In genomic region chrX:12985336-12985735, GRCh38 we compare ENCODE assay signal across 12 cellular contexts. TPM values are rescaled to one million over a fixed set of nuclear protein-coding genes. Genes with fewer than 3 reads are reported as not detected.
DNase-seq lines count a peak whose midpoint lies in the region; ATAC-seq, FAIRE-seq and TF ChIP-seq lines count a peak whose summit lies in the region.
"Had no signal": no experiment of that assay in that cellular context is flagged by ENCODE, and none has a peak within 500 bp of the region (broad histone marks: within the 10 kb centered on the region; RNA-seq: fewer than 3 reads in every experiment).

No MANE protein-coding gene starts in this region.

- H2BK120ac ChIP-seq in H9 (ENCODE audit: low read depth, low read length, poor library complexity, severe bottlenecking): no peak overlapping the region

- peak overlapping the region; percentile 71 for H3K27ac ChIP-seq in CD4-positive, CD25-positive, alpha-beta regulatory T cell (ENCODE audit: insufficient read depth, low read length, poor library complexity, severe bottlenecking)
- H3K27ac ChIP-seq in RWPE2 (ENCODE audit: poor library complexity, severe bottlenecking) (peak overlapping the region; percentile 81), keratinocyte (ENCODE audit: control insufficient read depth, insufficient read depth, low read length) (peak overlapping the region; percentile 72), H9 (ENCODE audit: insufficient read length, low read depth, low read length) (no peak overlapping the region)

- H3K36me3 Mint-ChIP-seq in CD4-positive, CD25-positive, alpha-beta regulatory T cell: no peaks in the 10 kb centered on the region
- peaks cover 9 to 15% (median 14%) of the 10 kb centered on the region in 3 experiments for H3K36me3 Mint-ChIP-seq in H9 (ENCODE audit: insufficient read depth in 1 of 3, low read depth in 3 of 3)

- H2BK12ac ChIP-seq in H9 (ENCODE audit: insufficient read length, low read depth, low read length): no peak overlapping the region

- H3K56ac ChIP-seq in H9 (ENCODE audit: insufficient read length, low read depth, low read length): no peak overlapping the region

- H3K79me2 ChIP-seq in keratinocyte (ENCODE audit: control insufficient read depth, insufficient read depth, low read length): no peaks in the 10 kb centered on the region
- no peaks in the 10 kb centered on the region for H3K79me2 ChIP-seq in H9 (ENCODE audit: insufficient read depth, low read length)

- WGBS in H9 (ENCODE audit: extremely low coverage, insufficient read length, low lambda C conversion rate): no CpG with 5 or more reads among the region's 1 CpG

- H3K27me3 Mint-ChIP-seq in CD4-positive, CD25-positive, alpha-beta regulatory T cell: no peaks in the 10 kb centered on the region
- no peaks in the 10 kb centered on the region; the same call in 1 of the 2 replicates for H3K27me3 Mint-ChIP-seq in H9 (ENCODE audit: low read depth)

- H4K20me1 ChIP-seq in keratinocyte (ENCODE audit: control insufficient read depth, extremely low read depth, insufficient read depth, low read length) (no peaks in the 10 kb centered on the region), H9 (ENCODE audit: control insufficient read depth, insufficient read depth, insufficient read length) (no peaks in the 10 kb centered on the region)

- no peak for ATAC-seq in CD4-positive, CD25-positive, alpha-beta regulatory T cell (ENCODE audit: low read depth in 2 of 2)
- ATAC-seq in GM19395 (IDR thresholded peaks at IDR 0.05; ENCODE audit: unreplicated experiment) (peak; percentile 3), RWPE2 (ENCODE audit: low read depth) (no peak)
- ATAC-seq: Right ventricle myocardium inferior had no signal

- no peaks in the 10 kb centered on the region for H3K23me2 ChIP-seq in H9 (ENCODE audit: insufficient read length, low read depth, low read length, poor library complexity, severe bottlenecking)

- no peak overlapping the region for H2BK15ac ChIP-seq in H9 (ENCODE audit: low read depth, low read length)

- H2BK20ac ChIP-seq in H9 (ENCODE audit: low read depth, low read length, poor library complexity, severe bottlenecking): no peak overlapping the region

- no peaks in the 10 kb centered on the region for H3K79me1 ChIP-seq in H9 (ENCODE audit: insufficient read depth, low read depth, low read length, poor library complexity, severe bottlenecking)

- H4K91ac ChIP-seq in H9 (ENCODE audit: insufficient read length, low read depth, low read length): no peak overlapping the region

- H3K9me1 ChIP-seq in keratinocyte (ENCODE audit: control insufficient read depth, extremely low read depth, insufficient read depth, low read length): no peaks in the 10 kb centered on the region

- no peak overlapping the region for H2AFZ ChIP-seq in keratinocyte (ENCODE audit: control insufficient read depth, low read length)
- no peak overlapping the region for H2AFZ ChIP-seq in H9 (ENCODE audit: low read length)

- peak overlapping the region; percentile 70 for H3K4me2 ChIP-seq in keratinocyte (ENCODE audit: control insufficient read depth, extremely low read depth, insufficient read depth, low read depth, low read length)
- H3K4me2 ChIP-seq in H9 (ENCODE audit: insufficient read depth, insufficient read length, low read length): no peak overlapping the region

- no peaks in the 10 kb centered on the region for H3K27me3 ChIP-seq in CD4-positive, CD25-positive, alpha-beta regulatory T cell (ENCODE audit: control insufficient read depth, insufficient read depth, low read length)
- H3K27me3 ChIP-seq in RWPE2 (ENCODE audit: insufficient read depth, poor library complexity, severe bottlenecking): no peaks in the 10 kb centered on the region
- H3K27me3 ChIP-seq in keratinocyte (ENCODE audit: control insufficient read depth, extremely low read depth, insufficient read depth, low read length): no peaks in the 10 kb centered on the region
- no peaks in the 10 kb centered on the region for H3K27me3 ChIP-seq in H9 (ENCODE audit: insufficient read depth, low read length)
- H3K27me3 ChIP-seq: sigmoid colon had no signal

- H4K8ac ChIP-seq in H9 (replicated peaks; ENCODE audit: insufficient read length, low read depth, low read length): no peak overlapping the region

- H3K36me3 ChIP-seq in CD4-positive, CD25-positive, alpha-beta regulatory T cell (ENCODE audit: control insufficient read depth, insufficient read depth, low read length): no peaks in the 10 kb centered on the region
- H3K36me3 ChIP-seq in RWPE2 (ENCODE audit: low read depth): no peaks in the 10 kb centered on the region
- H3K36me3 ChIP-seq in keratinocyte (ENCODE audit: control insufficient read depth in 2 of 2, extremely low read depth in 1 of 2, insufficient read depth in 2 of 2, low read length in 2 of 2): no peaks in the 10 kb centered on the region
- H3K36me3 ChIP-seq: sigmoid colon had no signal

- dilution Hi-C loops in keratinocyte (cut with MboI; ENCODE audit: extremely low pct_ligation_motif_present, low sequenced_read_pairs): no loop called here

- H3K27ac Mint-ChIP-seq in CD4-positive, CD25-positive, alpha-beta regulatory T cell: peak overlapping the region; percentile 95 to 99 (median 96)
- H3K27ac Mint-ChIP-seq in H9: no peak overlapping the region

- no peak for FAIRE-seq in keratinocyte (lab: Jason Lieb, UNC)
- FAIRE-seq in RCC 7860 (lab: Jason Lieb, UNC): no peak

- TF ChIP-seq CTCF in RWPE2 (IDR thresholded peaks at IDR 0.05; ENCODE audit: poor library complexity, severe bottlenecking): no peak
- no peak for TF ChIP-seq CTCF in keratinocyte (optimal IDR thresholded peaks at IDR 0.05 in 1 of 3, IDR thresholded peaks at IDR 0.05 in 1 of 3, conservative IDR thresholded peaks at IDR 0.05 in 1 of 3; ENCODE audit: extremely low read depth in 1 of 3, insufficient read depth in 2 of 3, low read length in 3 of 3)
- TF ChIP-seq CTCF in H9 (conservative IDR thresholded peaks at IDR 0.05): no peak

- no peak overlapping the region for H3K4ac ChIP-seq in H9 (ENCODE audit: low read depth, low read length)

- peak overlapping the region; percentile 0 to 75 (median 60) for H3K4me3 Mint-ChIP-seq in CD4-positive, CD25-positive, alpha-beta regulatory T cell
- no peak overlapping the region for H3K4me3 Mint-ChIP-seq in H9

- H3K9ac ChIP-seq in keratinocyte (ENCODE audit: control insufficient read depth, extremely low read depth, insufficient read depth, low read length): peak overlapping the region; percentile 56
- H3K9ac ChIP-seq in H9 (ENCODE audit: extremely low read depth, insufficient read length, low read length): no peak overlapping the region

- DNase-seq in CD4-positive, CD25-positive, alpha-beta regulatory T cell: no peak
- DNase-seq in RWPE2 (ENCODE audit: low spot score) (no peak), keratinocyte (ENCODE audit: low read depth, low spot score) (no peak), RCC 7860 (ENCODE audit: low spot score) (no peak), NCI-H2029 treated with DMSO at 0.1 percent for 48 hours (lab: John Stamatoyannopoulos, UW) (no peak), DMS 273 treated with DMSO at 0.1 percent for 48 hours (lab: John Stamatoyannopoulos, UW) (no peak), H9 (no peak)
- DNase-seq: NCI-H2029, sigmoid colon had no signal

- H3K4me1 Mint-ChIP-seq in CD4-positive, CD25-positive, alpha-beta regulatory T cell: peaks cover 17 to 76% (median 39%) of the 10 kb centered on the region in 4 donors
- peaks cover 3 to 7% of the 10 kb centered on the region in 2 experiments; a peak in 3 of 4 replicates for H3K4me1 Mint-ChIP-seq in H9

- no peak overlapping the region for H3K14ac ChIP-seq in H9 (ENCODE audit: insufficient read depth, low read length)

- no peak overlapping the region for H2AK5ac ChIP-seq in H9 (ENCODE audit: insufficient read length, low read length)

- H3K18ac ChIP-seq in H9 (ENCODE audit: insufficient read length, low read depth, low read length): no peak overlapping the region

- no peaks in the 10 kb centered on the region for H3K9me3 Mint-ChIP-seq in CD4-positive, CD25-positive, alpha-beta regulatory T cell
- peaks cover 68 to 74% of the 10 kb centered on the region in 2 experiments for H3K9me3 Mint-ChIP-seq in H9

- H4K5ac ChIP-seq in H9 (ENCODE audit: insufficient read length, low read depth, low read length): no peak overlapping the region

- H3K23ac ChIP-seq in H9 (ENCODE audit: insufficient read length, low read depth, low read length): no peak overlapping the region

- peaks cover 59% of the 10 kb centered on the region for H3K4me1 ChIP-seq in CD4-positive, CD25-positive, alpha-beta regulatory T cell (ENCODE audit: control insufficient read depth, insufficient read depth, low read length, poor library complexity, severe bottlenecking)
- H3K4me1 ChIP-seq in RWPE2 (ENCODE audit: insufficient read depth, poor library complexity, severe bottlenecking) (peaks cover 30% of the 10 kb centered on the region), keratinocyte (ENCODE audit: control insufficient read depth, extremely low read depth, insufficient read depth, low read length) (peaks cover 19% of the 10 kb centered on the region), H9 (ENCODE audit: insufficient read depth, low read length) (peaks cover 3% of the 10 kb centered on the region; the same call in 1 of the 2 replicates)

- H3T11ph ChIP-seq in H9 (ENCODE audit: low read length): no peak overlapping the region

- H3K4me3 ChIP-seq in CD4-positive, CD25-positive, alpha-beta regulatory T cell (ENCODE audit: low read depth, low read length): peak overlapping the region; percentile 69
- H3K4me3 ChIP-seq in RWPE2 (ENCODE audit: severe bottlenecking) (no peak overlapping the region), keratinocyte (ENCODE audit: control insufficient read depth in 2 of 3, extremely low read depth in 1 of 3, insufficient read depth in 2 of 3, low read depth in 1 of 3, low read length in 3 of 3) (peak overlapping the region in 1 of 3 experiments; percentile 29)
- H3K4me3 ChIP-seq: sigmoid colon had no signal

- no peaks in the 10 kb centered on the region for H3K9me3 ChIP-seq in CD4-positive, CD25-positive, alpha-beta regulatory T cell (ENCODE audit: control insufficient read depth in 2 of 2, low read length in 2 of 2)
- H3K9me3 ChIP-seq in RWPE2 (ENCODE audit: severe bottlenecking) (no peaks in the 10 kb centered on the region), keratinocyte (ENCODE audit: control insufficient read depth, low read depth, low read length) (no peaks in the 10 kb centered on the region), H9 (ENCODE audit: control insufficient read depth, low read depth, low read length) (no peaks in the 10 kb centered on the region)
- H3K9me3 ChIP-seq: sigmoid colon had no signal

- no peak overlapping the region for H2BK5ac ChIP-seq in H9 (ENCODE audit: insufficient read length, low read length)

RNA-seq across cellular contexts. Expression of gene TMSB4X, which starts 10.4 kb away (rescaled TPM):
- 6,725 TPM for total RNA-seq in CD4-positive, CD25-positive, alpha-beta regulatory T cell
- polyA plus RNA-seq in CD4-positive, CD25-positive, alpha-beta regulatory T cell: over 10,000 TPM; 30,486 to 36,942 (median 35,671) TPM
- polyA plus RNA-seq in keratinocyte: 2,237 to 2,800 TPM (median 2,500 TPM) in 3 replicates
- polyA plus RNA-seq in keratinocyte (2011; ENCODE audit: low read depth): 4,864 TPM
- 1,912 and 3,162 TPM in 2 replicates for polyA plus RNA-seq in keratinocyte (2011; cell fraction: cytosol; rRNA removed)
- 520 and 614 TPM in 2 replicates for polyA plus RNA-seq in keratinocyte (2011; cell fraction: nucleus; rRNA removed)
- polyA plus RNA-seq in keratinocyte (2012; ENCODE audit: low replicate concordance): 3,005 and 4,221 TPM in 2 replicates
- 245 to 1,139 TPM (median 824 TPM) in 3 replicates for polyA minus RNA-seq in keratinocyte
- polyA minus RNA-seq in keratinocyte (2011; cell fraction: cytosol; rRNA and poly(A)+ RNA removed): 853 TPM
- polyA minus RNA-seq in keratinocyte (2011; cell fraction: nucleus; rRNA and poly(A)+ RNA removed): 210 and 359 TPM in 2 replicates
- 2,733 and 2,818 TPM in 2 replicates for total RNA-seq in H9 (2021)

RNA-seq across cellular contexts. Expression of gene FAM9C, which starts 59.1 kb away (rescaled TPM):
- not detected for total RNA-seq in CD4-positive, CD25-positive, alpha-beta regulatory T cell
- not detected for polyA plus RNA-seq in CD4-positive, CD25-positive, alpha-beta regulatory T cell
- polyA plus RNA-seq in keratinocyte: not detected in 3 replicates
- polyA plus RNA-seq in keratinocyte (2011; ENCODE audit: low read depth): 0.44 TPM
- polyA plus RNA-seq in keratinocyte (2011; cell fraction: cytosol; rRNA removed): not detected in 2 replicates
- not detected in 2 replicates for polyA plus RNA-seq in keratinocyte (2011; cell fraction: nucleus; rRNA removed)
- polyA plus RNA-seq in keratinocyte (2012; ENCODE audit: low replicate concordance): not detected in 2 replicates
- not detected in 3 replicates for polyA minus RNA-seq in keratinocyte
- polyA minus RNA-seq in keratinocyte (2011; cell fraction: cytosol; rRNA and poly(A)+ RNA removed): not detected
- not detected in 2 replicates for polyA minus RNA-seq in keratinocyte (2011; cell fraction: nucleus; rRNA and poly(A)+ RNA removed)
- total RNA-seq in H9 (2021): 0.09 TPM in 1 of 2 replicates, not detected in the other
- total RNA-seq: mesenteric fat pad, sigmoid colon had no signal

Comparison
In these comparisons a context has a peak if more than half of its experiments do, and no peak if none do; other contexts are left out.
1. H3K27ac Mint-ChIP-seq: peak in CD4-positive, CD25-positive, alpha-beta regulatory T cell (3 of 3); none in H9 (0 of 3).
2. H3K4me3 Mint-ChIP-seq: peak in CD4-positive, CD25-positive, alpha-beta regulatory T cell (4 of 4); none in H9 (0 of 2).